23 cellular contexts compared by ENCODE assay signal in genomic region chr18:59041296-59041695, GRCh38.
"Had no signal": no experiment of that assay in that cellular context is flagged by ENCODE, and none has a peak within 500 bp of the region (broad histone marks: within the 10 kb centered on the region; RNA-seq: fewer than 3 reads in every experiment).

No MANE protein-coding gene starts in this region.

- H3K36me3 ChIP-seq: cardiac muscle cell, MG63 had no signal

- DNase-seq: activated CD4-positive, alpha-beta T cell treated with anti-CD3 and anti-CD28 coated beads for 48 hours; activated CD4-positive, alpha-beta T cell treated with anti-CD3 and anti-CD28 coated beads, Interleukin-2, amount 50 U/mL, for 4 hours; activated CD8-positive, alpha-beta memory T cell treated with anti-CD3 and anti-CD28 coated beads, Interleukin-2, amount 50 U/mL, for 48 hours; activated CD8-positive, alpha-beta T cell treated with anti-CD3 and anti-CD28 coated beads, Interleukin-2, amount 10 ng/mL, durations not matched to agents 7 days and 5 days; activated effector memory CD4-positive, alpha-beta T cell treated with Interleukin-2 at 50 U/mL for 16 hours; activated naive CD4-positive, alpha-beta T cell; activated T-cell treated with anti-CD3 and anti-CD28 coated beads, Interleukin-2, amount 50 U/mL, for 24 hours; MG63; MV-4-11; NCI-H1092 treated with DMSO at 0.1 percent for 48 hours; NCI-H1417 treated with DMSO at 0.1 percent for 48 hours; NCI-H1694; NCI-H2029; NCI-H2107; NCI-H2171 treated with DMSO at 0.1 percent for 48 hours; NCI-H226; NCI-H526; NCI-H82; T-cell had no signal

- H3K27ac ChIP-seq: cardiac muscle cell had no signal

- ATAC-seq: activated CD4-positive, CD25-positive, alpha-beta regulatory T cell treated with anti-CD3 and anti-CD28 coated beads, Interleukin-2, amount 50 U/mL, for 24 hours; activated CD8-positive, alpha-beta T cell treated with anti-CD3 and anti-CD28 coated beads, Interleukin-2, amount 10 ng/mL, durations not matched to agents 7 days and 5 days; Right ventricle myocardium inferior; T-cell had no signal

- H3K27me3 ChIP-seq: cardiac muscle cell, MG63 had no signal

- H3K9me3 ChIP-seq: MG63 had no signal

- H3K4me3 ChIP-seq: cardiac muscle cell, MG63, SK-N-MC had no signal
